In the genomic region with DNA sequence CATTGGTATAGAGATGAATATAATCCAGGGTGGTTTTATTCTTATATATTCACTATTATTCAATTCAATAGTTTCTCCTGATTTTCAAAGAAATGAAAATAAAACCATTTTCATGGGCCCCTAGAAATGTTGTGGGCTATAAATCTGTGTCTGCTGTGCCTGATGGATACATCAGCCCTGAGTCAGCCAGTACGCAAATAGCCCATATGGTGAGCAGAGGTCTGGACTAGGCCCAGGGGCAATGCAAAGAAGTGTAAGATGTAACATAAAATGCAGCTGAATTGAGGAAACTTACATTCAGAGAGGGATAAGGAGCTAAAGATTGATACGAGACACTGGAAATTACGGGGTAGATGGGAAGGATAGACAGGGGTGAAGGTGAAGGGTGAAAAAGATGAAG, we compare ENCODE assay signal across 16 cellular contexts.
A peak's percentile ranks its signal among the peaks of the same experiment; 100 is the strongest.
DNase-seq lines count a peak whose midpoint lies in the region; ATAC-seq and TF ChIP-seq lines count a peak whose summit lies in the region.
"Had no signal": no experiment of that assay in that cellular context is flagged by ENCODE, and none has a peak within 500 bp of the region (broad histone marks: within the 10 kb centered on the region; RNA-seq: fewer than 3 reads in every experiment).

No MANE protein-coding gene starts in this region.

- no peak for TF ChIP-seq CTCF in epithelial cell of esophagus (IDR thresholded peaks at IDR 0.05; ENCODE audit: insufficient read depth, low read depth, low read length, missing control alignments)
- TF ChIP-seq CTCF in mesothelial cell of epicardium (IDR thresholded peaks at IDR 0.05; ENCODE audit: unreplicated experiment), result no peak

- H3K4me3 ChIP-seq in epithelial cell of esophagus (ENCODE audit: low read length), result no peak overlapping the region

- H3K4me1 Mint-ChIP-seq in mesothelial cell of epicardium, result peaks cover 12% of the 10 kb centered on the region
- no peaks in the 10 kb centered on the region for H3K4me1 Mint-ChIP-seq in naive thymus-derived CD8-positive, alpha-beta T cell
- H3K4me1 Mint-ChIP-seq: activated naive CD8-positive, alpha-beta T cell treated with anti-CD3 and anti-CD28 coated beads for 36 hours; central memory CD8-positive, alpha-beta T cell; stimulated activated naive CD8-positive, alpha-beta T cell treated with anti-CD3 and anti-CD28 coated beads, Interleukin-15, amount 100 ng/mL, for 72 hours had no signal

- H3K27ac Mint-ChIP-seq in mesothelial cell of epicardium, result peak overlapping the region; percentile 52
- H3K27ac Mint-ChIP-seq in naive thymus-derived CD8-positive, alpha-beta T cell, result no peak overlapping the region
- H3K27ac Mint-ChIP-seq: activated naive CD8-positive, alpha-beta T cell treated with anti-CD3 and anti-CD28 coated beads for 36 hours; activated T-cell treated with anti-CD3 and anti-CD28 coated beads, Interleukin-2, amount 50 U/mL, for 24 hours; endodermal cell; stimulated activated naive CD8-positive, alpha-beta T cell treated with anti-CD3 and anti-CD28 coated beads, Interleukin-15, amount 100 ng/mL, for 72 hours had no signal

- DNase-seq in Daoy (ENCODE audit: low read depth) (peak; percentile 56), NCI-H460 (ENCODE audit: extremely low read depth, low read depth) (peak; percentile 35), epithelial cell of esophagus (ENCODE audit: low read depth) (peak; percentile 59), mesothelial cell of epicardium (ENCODE audit: low spot score in 2 of 2, unreplicated experiment in 2 of 2) (no peak), A172 (ENCODE audit: low spot score) (no peak), occipital lobe (lab: John Stamatoyannopoulos, UW) (no peak)
- no peak for DNase-seq in naive thymus-derived CD8-positive, alpha-beta T cell
- DNase-seq: activated CD4-positive, alpha-beta T cell treated with anti-CD3 and anti-CD28 coated beads, Interleukin-2, amount 50 U/mL, for 48 hours; activated naive CD8-positive, alpha-beta T cell treated with anti-CD3 and anti-CD28 coated beads for 36 hours; activated T-cell treated with anti-CD3 and anti-CD28 coated beads, Interleukin-2, amount 50 U/mL, for 24 hours; endodermal cell; NCI-H1436; stimulated activated CD4-positive, alpha-beta T cell treated with anti-CD3 and anti-CD28 coated beads, Interleukin-12 subunit alpha, Interleukin-12 subunit beta, amount 100 ng/mL, for 4 hours; stimulated activated naive CD8-positive, alpha-beta T cell treated with anti-CD3 and anti-CD28 coated beads, Interleukin-15, amount 100 ng/mL, for 72 hours had no signal

- no peaks in the 10 kb centered on the region for H3K27me3 Mint-ChIP-seq in mesothelial cell of epicardium (ENCODE audit: low read depth)
- peaks cover 5 to 27% (median 11%) of the 10 kb centered on the region in 5 donors for H3K27me3 Mint-ChIP-seq in naive thymus-derived CD8-positive, alpha-beta T cell
- H3K27me3 Mint-ChIP-seq: stimulated activated naive CD8-positive, alpha-beta T cell treated with anti-CD3 and anti-CD28 coated beads, Interleukin-15, amount 100 ng/mL, for 72 hours had no signal

- no peak for ATAC-seq in naive thymus-derived CD8-positive, alpha-beta T cell
- no peak for ATAC-seq in HG02970 (IDR thresholded peaks at IDR 0.05; ENCODE audit: low FRiP score, unreplicated experiment)
- ATAC-seq: stimulated activated naive CD8-positive, alpha-beta T cell treated with anti-CD3 and anti-CD28 coated beads, Interleukin-15, amount 100 ng/mL, for 72 hours had no signal

- no peaks in the 10 kb centered on the region for H3K9me3 Mint-ChIP-seq in mesothelial cell of epicardium
- H3K9me3 Mint-ChIP-seq in naive thymus-derived CD8-positive, alpha-beta T cell, result peaks cover 0 to 2% (median 0%) of the 10 kb centered on the region in 9 donors
- H3K9me3 Mint-ChIP-seq: activated naive CD8-positive, alpha-beta T cell treated with anti-CD3 and anti-CD28 coated beads for 36 hours; activated T-cell treated with anti-CD3 and anti-CD28 coated beads, Interleukin-2, amount 50 U/mL, for 24 hours; central memory CD8-positive, alpha-beta T cell; endodermal cell; stimulated activated naive CD8-positive, alpha-beta T cell treated with anti-CD3 and anti-CD28 coated beads, Interleukin-15, amount 100 ng/mL, for 72 hours had no signal

- POLR2A ChIA-PET in naive thymus-derived CD8-positive, alpha-beta T cell (lab: Charles Lee), result no interaction called here

- no peak overlapping the region for H3K4me3 Mint-ChIP-seq in mesothelial cell of epicardium
- H3K4me3 Mint-ChIP-seq in naive thymus-derived CD8-positive, alpha-beta T cell, result no peak overlapping the region
- H3K4me3 Mint-ChIP-seq: activated naive CD8-positive, alpha-beta T cell treated with anti-CD3 and anti-CD28 coated beads for 36 hours; activated T-cell treated with anti-CD3 and anti-CD28 coated beads, Interleukin-2, amount 50 U/mL, for 24 hours; central memory CD8-positive, alpha-beta T cell; endodermal cell; stimulated activated naive CD8-positive, alpha-beta T cell treated with anti-CD3 and anti-CD28 coated beads, Interleukin-15, amount 100 ng/mL, for 72 hours had no signal

- H3K36me3 Mint-ChIP-seq in mesothelial cell of epicardium, result no peaks in the 10 kb centered on the region
- no peaks in the 10 kb centered on the region for H3K36me3 Mint-ChIP-seq in naive thymus-derived CD8-positive, alpha-beta T cell
- H3K36me3 Mint-ChIP-seq: activated naive CD8-positive, alpha-beta T cell treated with anti-CD3 and anti-CD28 coated beads for 36 hours had no signal

Comparison
In these comparisons a context has a peak if more than half of its experiments do, and no peak if none do; other contexts are left out.
1. DNase-seq: peak in Daoy (single experiment), NCI-H460 (single experiment) and epithelial cell of esophagus (single experiment); none in mesothelial cell of epicardium (0 of 2), naive thymus-derived CD8-positive, alpha-beta T cell (0 of 10), A172 (single experiment) and occipital lobe (single experiment).